In genomic region chr20:4342631-4343030, GRCh38 we compare ENCODE assay signal across 19 cellular contexts.
A peak's percentile ranks its signal among the peaks of the same experiment; 100 is the strongest.
DNase-seq lines count a peak whose midpoint lies in the region; ATAC-seq and TF ChIP-seq lines count a peak whose summit lies in the region.
"Had no signal": no experiment of that assay in that cellular context is flagged by ENCODE, and none has a peak within 500 bp of the region (broad histone marks: within the 10 kb centered on the region; RNA-seq: fewer than 3 reads in every experiment).

No MANE protein-coding gene starts in this region.

- ATAC-seq in SK-N-SH treated with all-trans-retinoic acid at 6 μM for 48 hours (no peak), HG03469 (IDR thresholded peaks at IDR 0.05; ENCODE audit: unreplicated experiment) (no peak), HG02970 (IDR thresholded peaks at IDR 0.05; ENCODE audit: low FRiP score, unreplicated experiment) (no peak)

- H3K4me3 ChIP-seq in SK-N-SH (ENCODE audit: low read depth in 2 of 2, low read length in 1 of 2) (no peak overlapping the region), neural progenitor cell (no peak overlapping the region)

- TF ChIP-seq RAD21 in SK-N-SH (IDR thresholded peaks at IDR 0.05; ENCODE audit: low read length), result no peak

- no peak overlapping the region for H3K27ac Mint-ChIP-seq in neural progenitor cell

- H3K9me3 ChIP-seq in SK-N-SH (no peaks in the 10 kb centered on the region), neural progenitor cell (ENCODE audit: low read depth) (no peaks in the 10 kb centered on the region)

- no peaks in the 10 kb centered on the region for H3K36me3 Mint-ChIP-seq in neural progenitor cell

- peaks cover 0 to 4% of the 10 kb centered on the region in 2 experiments; a peak in 1 of 4 replicates for H3K4me1 ChIP-seq in SK-N-SH (ENCODE audit: control insufficient read depth in 1 of 2, insufficient read depth in 2 of 2, low read depth in 1 of 2, low read length in 1 of 2)
- H3K4me1 ChIP-seq in neural progenitor cell, result peaks cover 9% of the 10 kb centered on the region

- no peak overlapping the region for H3K4me3 Mint-ChIP-seq in neural progenitor cell

- H3K27me3 Mint-ChIP-seq in neural progenitor cell (ENCODE audit: insufficient read depth, low read depth), result no peaks in the 10 kb centered on the region

- POLR2A ChIA-PET in SK-N-SH (lab: Yijun Ruan, JAX), result no interaction called here

- TF ChIP-seq CTCF in SK-N-SH (IDR thresholded peaks at IDR 0.05), result no peak
- TF ChIP-seq CTCF in neural progenitor cell (IDR thresholded peaks at IDR 0.05), result no peak

- H3K4me1 Mint-ChIP-seq in neural progenitor cell, result peaks cover 4% of the 10 kb centered on the region

- no peak for DNase-seq in SK-N-SH
- peak; percentile 11 for DNase-seq in ecto neural progenitor cell (ENCODE audit: low spot score)
- DNase-seq in neural progenitor cell (ENCODE audit: low spot score), result no peak
- DNase-seq in stimulated activated CD4-positive, alpha-beta T cell treated with anti-CD3 and anti-CD28 coated beads, Interleukin-2, amount 100 ng/mL, for 24 hours, result no peak
- DNase-seq in NCI-H1417 treated with DMSO at 0.1 percent for 48 hours (lab: John Stamatoyannopoulos, UW), result no peak
- DNase-seq: AML-193, COR-L47, DMS 273 treated with DMSO at 0.1 percent for 48 hours, DND-41, H7, NCI-H1105, NCI-H1694 treated with DMSO at 0.1 percent for 48 hours, NCI-H510A treated with DMSO at 0.1 percent for 48 hours, NCI-H82, SHP77 treated with DMSO at 0.1 percent for 48 hours had no signal

- no peak for TF ChIP-seq EP300 in SK-N-SH (IDR thresholded peaks at IDR 0.05; ENCODE audit: borderline replicate concordance in 1 of 2, low read depth in 1 of 2, low read length in 1 of 2)

- H3F3A ChIP-seq in SK-N-SH (replicated peaks; ENCODE audit: insufficient read depth) (peaks cover 4% of the 10 kb centered on the region), neural progenitor cell (ENCODE audit: low read depth) (no peaks in the 10 kb centered on the region)

- peak overlapping the region; percentile 54 for H3K4me2 ChIP-seq in SK-N-SH
- H3K4me2 ChIP-seq in neural progenitor cell, result no peak overlapping the region

- no peaks in the 10 kb centered on the region for H3K9me2 ChIP-seq in SK-N-SH

- H3K9ac ChIP-seq in SK-N-SH, result no peak overlapping the region
- H3K9ac ChIP-seq in neural progenitor cell, result no peak overlapping the region

- H3K27ac ChIP-seq in SK-N-SH (ENCODE audit: low read depth in 2 of 2, low read length in 1 of 2), result peak overlapping the region in 1 of 2 experiments; percentile 41; a peak in 1 of 4 replicates
- H3K27ac ChIP-seq in neural progenitor cell, result no peak overlapping the region
- H3K27ac ChIP-seq: 22Rv1 had no signal

- H3K9me3 Mint-ChIP-seq in neural progenitor cell, result no peaks in the 10 kb centered on the region

- H3K79me2 ChIP-seq in SK-N-SH (ENCODE audit: insufficient read depth), result no peaks in the 10 kb centered on the region
- H3K79me2 ChIP-seq in neural progenitor cell (ENCODE audit: low read depth), result no peaks in the 10 kb centered on the region

- CTCF ChIA-PET in SK-N-SH (lab: Yijun Ruan, JAX), result no interaction called here

- H2AFZ ChIP-seq in SK-N-SH (ENCODE audit: low read depth) (peak overlapping the region; percentile 47; the same call in 1 of the 2 replicates), neural progenitor cell (replicated peaks) (peak overlapping the region; percentile 12)

- no peaks in the 10 kb centered on the region for H3K27me3 ChIP-seq in SK-N-SH (ENCODE audit: insufficient read depth)
- no peaks in the 10 kb centered on the region for H3K27me3 ChIP-seq in neural progenitor cell

- H3K36me3 ChIP-seq in SK-N-SH (replicated peaks in 1 of 2; ENCODE audit: control insufficient read depth in 1 of 2, insufficient read depth in 2 of 2, low read length in 1 of 2), result no peaks in the 10 kb centered on the region
- no peaks in the 10 kb centered on the region for H3K36me3 ChIP-seq in neural progenitor cell

- 28% methylated on average over 4 of the region's 4 CpGs for WGBS in SK-N-SH (ENCODE audit: low lambda C conversion rate)

- H4K20me1 ChIP-seq in SK-N-SH (ENCODE audit: insufficient read depth), result no peaks in the 10 kb centered on the region
- H4K20me1 ChIP-seq in neural progenitor cell (ENCODE audit: low read depth), result no peaks in the 10 kb centered on the region

TF ChIP-seq in SK-N-SH, 30 proteins besides CTCF, POLR2A, EP300 and RAD21:
- TF ChIP-seq YY1 (IDR thresholded peaks at IDR 0.05; ENCODE audit: low read depth) (no peak), TCF12 (IDR thresholded peaks at IDR 0.05) (no peak), FOSL2 (IDR thresholded peaks at IDR 0.05; ENCODE audit: borderline replicate concordance, low read depth) (no peak), FOXM1 (IDR thresholded peaks at IDR 0.05; ENCODE audit: low read depth) (no peak), JUND (IDR thresholded peaks at IDR 0.05) (no peak), GABPA (IDR thresholded peaks at IDR 0.05; ENCODE audit: low read depth) (no peak)
- TF ChIP-seq, protein P1, sequence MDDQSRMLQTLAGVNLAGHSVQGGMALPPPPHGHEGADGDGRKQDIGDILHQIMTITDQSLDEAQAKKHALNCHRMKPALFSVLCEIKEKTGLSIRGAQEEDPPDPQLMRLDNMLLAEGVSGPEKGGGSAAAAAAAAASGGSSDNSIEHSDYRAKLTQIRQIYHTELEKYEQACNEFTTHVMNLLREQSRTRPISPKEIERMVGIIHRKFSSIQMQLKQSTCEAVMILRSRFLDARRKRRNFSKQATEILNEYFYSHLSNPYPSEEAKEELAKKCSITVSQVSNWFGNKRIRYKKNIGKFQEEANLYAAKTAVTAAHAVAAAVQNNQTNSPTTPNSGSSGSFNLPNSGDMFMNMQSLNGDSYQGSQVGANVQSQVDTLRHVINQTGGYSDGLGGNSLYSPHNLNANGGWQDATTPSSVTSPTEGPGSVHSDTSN (IDR thresholded peaks at IDR 0.05), result no peak
TF ChIP-seq in SK-N-SH: peak in this region for 0.

TF ChIP-seq in SK-N-SH treated with all-trans-retinoic acid at 6 μM for 48 hours, 23 proteins besides CTCF, POLR2A, EP300 and RAD21 (continues in another document):
- TF ChIP-seq PPARA (CRISPR knock-in tag; IDR thresholded peaks at IDR 0.05; ENCODE audit: borderline replicate concordance) (no peak), SNAI2 (CRISPR knock-in tag; IDR thresholded peaks at IDR 0.05) (no peak), BACH2 (CRISPR knock-in tag; IDR thresholded peaks at IDR 0.05; ENCODE audit: borderline replicate concordance) (no peak), ZC3H10 (CRISPR knock-in tag; IDR thresholded peaks at IDR 0.05) (no peak), GLIS3 (CRISPR knock-in tag; IDR thresholded peaks at IDR 0.05) (no peak), ISL1 (CRISPR knock-in tag; IDR thresholded peaks at IDR 0.05) (no peak), ZNF8 (CRISPR knock-in tag; IDR thresholded peaks at IDR 0.05) (no peak), TSHZ2 (CRISPR knock-in tag; IDR thresholded peaks at IDR 0.05) (no peak)
- TF ChIP-seq, protein P2, sequence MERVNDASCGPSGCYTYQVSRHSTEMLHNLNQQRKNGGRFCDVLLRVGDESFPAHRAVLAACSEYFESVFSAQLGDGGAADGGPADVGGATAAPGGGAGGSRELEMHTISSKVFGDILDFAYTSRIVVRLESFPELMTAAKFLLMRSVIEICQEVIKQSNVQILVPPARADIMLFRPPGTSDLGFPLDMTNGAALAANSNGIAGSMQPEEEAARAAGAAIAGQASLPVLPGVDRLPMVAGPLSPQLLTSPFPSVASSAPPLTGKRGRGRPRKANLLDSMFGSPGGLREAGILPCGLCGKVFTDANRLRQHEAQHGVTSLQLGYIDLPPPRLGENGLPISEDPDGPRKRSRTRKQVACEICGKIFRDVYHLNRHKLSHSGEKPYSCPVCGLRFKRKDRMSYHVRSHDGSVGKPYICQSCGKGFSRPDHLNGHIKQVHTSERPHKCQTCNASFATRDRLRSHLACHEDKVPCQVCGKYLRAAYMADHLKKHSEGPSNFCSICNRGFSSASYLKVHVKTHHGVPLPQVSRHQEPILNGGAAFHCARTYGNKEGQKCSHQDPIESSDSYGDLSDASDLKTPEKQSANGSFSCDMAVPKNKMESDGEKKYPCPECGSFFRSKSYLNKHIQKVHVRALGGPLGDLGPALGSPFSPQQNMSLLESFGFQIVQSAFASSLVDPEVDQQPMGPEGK (CRISPR knock-in tag; IDR thresholded peaks at IDR 0.05; ENCODE audit: borderline replicate concordance), result no peak
- TF ChIP-seq, protein P3, sequence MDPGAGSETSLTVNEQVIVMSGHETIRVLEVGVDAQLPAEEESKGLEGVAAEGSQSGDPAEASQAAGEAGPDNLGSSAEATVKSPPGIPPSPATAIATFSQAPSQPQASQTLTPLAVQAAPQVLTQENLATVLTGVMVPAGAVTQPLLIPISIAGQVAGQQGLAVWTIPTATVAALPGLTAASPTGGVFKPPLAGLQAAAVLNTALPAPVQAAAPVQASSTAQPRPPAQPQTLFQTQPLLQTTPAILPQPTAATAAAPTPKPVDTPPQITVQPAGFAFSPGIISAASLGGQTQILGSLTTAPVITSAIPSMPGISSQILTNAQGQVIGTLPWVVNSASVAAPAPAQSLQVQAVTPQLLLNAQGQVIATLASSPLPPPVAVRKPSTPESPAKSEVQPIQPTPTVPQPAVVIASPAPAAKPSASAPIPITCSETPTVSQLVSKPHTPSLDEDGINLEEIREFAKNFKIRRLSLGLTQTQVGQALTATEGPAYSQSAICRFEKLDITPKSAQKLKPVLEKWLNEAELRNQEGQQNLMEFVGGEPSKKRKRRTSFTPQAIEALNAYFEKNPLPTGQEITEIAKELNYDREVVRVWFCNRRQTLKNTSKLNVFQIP (CRISPR knock-in tag; IDR thresholded peaks at IDR 0.05; ENCODE audit: borderline replicate concordance, low read depth), result no peak
